29 cellular contexts compared by ENCODE assay signal in the genomic region with DNA sequence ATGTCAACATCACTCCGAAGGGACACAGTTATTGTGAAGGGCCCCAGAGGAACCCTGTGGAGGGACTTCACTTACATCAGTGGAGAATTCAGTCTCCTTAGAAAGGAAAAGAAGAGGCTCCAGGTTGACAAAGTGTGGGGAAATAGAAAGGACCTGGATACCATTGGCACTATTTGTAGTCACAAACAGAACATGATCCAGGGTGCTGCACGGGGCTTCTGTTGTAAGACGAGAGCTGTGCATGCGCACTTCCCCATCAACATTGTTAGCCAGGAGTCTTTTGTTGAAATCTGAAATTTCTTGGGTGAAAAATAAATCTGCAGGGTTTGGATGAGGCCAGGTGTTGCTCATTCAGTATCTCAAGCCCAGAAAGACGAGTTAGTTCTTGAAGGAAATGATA. TPM values are rescaled to one million over a fixed set of nuclear protein-coding genes. Genes with fewer than 3 reads are reported as not detected.
"Had no signal": no experiment of that assay in that cellular context is flagged by ENCODE, and none has a peak within 500 bp of the region (broad histone marks: within the 10 kb centered on the region; RNA-seq: fewer than 3 reads in every experiment).

No MANE protein-coding gene starts in this region.

- ATAC-seq: effector memory CD8-positive, alpha-beta T cell; gastroesophageal sphincter; left colon; naive thymus-derived CD8-positive, alpha-beta T cell; right lobe of liver had no signal

- H3K4me3 ChIP-seq: ascending aorta, gastroesophageal sphincter, neural progenitor cell, right lobe of liver, skin epidermis, thoracic aorta, upper lobe of left lung, vagina had no signal

- H3K27ac ChIP-seq: ascending aorta, gastroesophageal sphincter, neural progenitor cell, right lobe of liver, skin epidermis, thoracic aorta, upper lobe of left lung, vagina, VCaP had no signal

- H3K9me3 ChIP-seq: ascending aorta, gastroesophageal sphincter, right lobe of liver, thoracic aorta, upper lobe of left lung, vagina had no signal

- H3K36me3 ChIP-seq: ascending aorta, gastroesophageal sphincter, neural progenitor cell, right lobe of liver, thoracic aorta, upper lobe of left lung, vagina had no signal

- H3K4me2 ChIP-seq: neural progenitor cell had no signal

- H3K9ac ChIP-seq: neural progenitor cell had no signal

- DNase-seq: activated CD4-positive, alpha-beta T cell treated with anti-CD3 and anti-CD28 coated beads for 4 hours; activated CD4-positive, alpha-beta T cell treated with anti-CD3 and anti-CD28 coated beads, Interleukin-2, amount 50 U/mL, for 48 hours; activated CD8-positive, alpha-beta memory T cell treated with anti-CD3 and anti-CD28 coated beads for 24 hours; activated effector memory CD4-positive, alpha-beta T cell treated with anti-CD3 and anti-CD28 coated beads, Interleukin-2, amount 50 U/mL, for 16 hours; activated naive CD4-positive, alpha-beta T cell treated with anti-CD3 and anti-CD28 coated beads for 36 hours; activated naive CD8-positive, alpha-beta T cell treated with anti-CD3 and anti-CD28 coated beads for 36 hours; cortex of kidney; effector memory CD8-positive, alpha-beta T cell; erythroblast; hippocampal formation; kidney; left colon; naive thymus-derived CD8-positive, alpha-beta T cell; right lobe of liver; stimulated activated CD4-positive, alpha-beta T cell treated with anti-CD3 and anti-CD28 coated beads, Interleukin-12 subunit alpha, Interleukin-12 subunit beta, amount 100 ng/mL, for 4 hours; stimulated activated CD4-positive, alpha-beta T cell treated with anti-CD3 and anti-CD28 coated beads, Interleukin-4, amount 100 ng/mL, for 1 hour; T-helper 1 cell; upper lobe of left lung had no signal

- H3K9me3 Mint-ChIP-seq: activated naive CD4-positive, alpha-beta T cell treated with anti-CD3 and anti-CD28 coated beads for 36 hours; activated naive CD8-positive, alpha-beta T cell treated with anti-CD3 and anti-CD28 coated beads for 36 hours; brain; effector memory CD8-positive, alpha-beta T cell; memory B cell; naive thymus-derived CD8-positive, alpha-beta T cell; neural progenitor cell; stimulated activated naive CD8-positive, alpha-beta T cell treated with anti-CD3 and anti-CD28 coated beads, Interleukin-15, Interleukin-2, amounts not matched to agents 100 ng/mL and 50 ng/mL, for 24 hours; T-helper 2 cell treated with Interferon-gamma antibody and Interleukin-4, amounts not matched to agents 5 μg/mL and 100 μg/mL, for 36 hours had no signal

- H3K27ac Mint-ChIP-seq: activated naive CD4-positive, alpha-beta T cell treated with anti-CD3 and anti-CD28 coated beads for 36 hours; activated naive CD8-positive, alpha-beta T cell treated with anti-CD3 and anti-CD28 coated beads for 36 hours; brain; effector memory CD8-positive, alpha-beta T cell; memory B cell; neural progenitor cell; stimulated activated naive CD8-positive, alpha-beta T cell treated with anti-CD3 and anti-CD28 coated beads, Interleukin-15, Interleukin-2, amounts not matched to agents 100 ng/mL and 50 ng/mL, for 24 hours; T-helper 2 cell treated with Interferon-gamma antibody and Interleukin-4, amounts not matched to agents 5 μg/mL and 100 μg/mL, for 36 hours had no signal

- H2AFZ ChIP-seq: neural progenitor cell had no signal

- H3K4me1 ChIP-seq: ascending aorta, gastroesophageal sphincter, right lobe of liver, upper lobe of left lung had no signal

- H3K27me3 Mint-ChIP-seq: activated naive CD8-positive, alpha-beta T cell treated with anti-CD3 and anti-CD28 coated beads for 36 hours; brain; effector memory CD8-positive, alpha-beta T cell; memory B cell; naive thymus-derived CD8-positive, alpha-beta T cell; stimulated activated naive CD8-positive, alpha-beta T cell treated with anti-CD3 and anti-CD28 coated beads, Interleukin-15, Interleukin-2, amounts not matched to agents 100 ng/mL and 50 ng/mL, for 24 hours had no signal

- H3K36me3 Mint-ChIP-seq: activated naive CD8-positive, alpha-beta T cell treated with anti-CD3 and anti-CD28 coated beads for 36 hours; brain; memory B cell; naive thymus-derived CD8-positive, alpha-beta T cell; neural progenitor cell had no signal

- H3K27me3 ChIP-seq: ascending aorta, gastroesophageal sphincter, neural progenitor cell, right lobe of liver, upper lobe of left lung, vagina had no signal

- H3K4me3 Mint-ChIP-seq: activated naive CD4-positive, alpha-beta T cell treated with anti-CD3 and anti-CD28 coated beads for 36 hours; activated naive CD8-positive, alpha-beta T cell treated with anti-CD3 and anti-CD28 coated beads for 36 hours; brain; effector memory CD8-positive, alpha-beta T cell; memory B cell; naive thymus-derived CD8-positive, alpha-beta T cell; neural progenitor cell; stimulated activated naive CD8-positive, alpha-beta T cell treated with anti-CD3 and anti-CD28 coated beads, Interleukin-15, Interleukin-2, amounts not matched to agents 100 ng/mL and 50 ng/mL, for 24 hours; T-helper 2 cell treated with Interferon-gamma antibody and Interleukin-4, amounts not matched to agents 5 μg/mL and 100 μg/mL, for 36 hours had no signal

RNA-seq across cellular contexts. Expression of a gene that starts 2.4 kb away (rescaled TPM):
- total RNA-seq: ascending aorta, thoracic aorta had no signal
- polyA plus RNA-seq: naive thymus-derived CD8-positive, alpha-beta T cell had no signal
